Comparison of ENCODE assay signal across 8 cellular contexts in the genomic region with DNA sequence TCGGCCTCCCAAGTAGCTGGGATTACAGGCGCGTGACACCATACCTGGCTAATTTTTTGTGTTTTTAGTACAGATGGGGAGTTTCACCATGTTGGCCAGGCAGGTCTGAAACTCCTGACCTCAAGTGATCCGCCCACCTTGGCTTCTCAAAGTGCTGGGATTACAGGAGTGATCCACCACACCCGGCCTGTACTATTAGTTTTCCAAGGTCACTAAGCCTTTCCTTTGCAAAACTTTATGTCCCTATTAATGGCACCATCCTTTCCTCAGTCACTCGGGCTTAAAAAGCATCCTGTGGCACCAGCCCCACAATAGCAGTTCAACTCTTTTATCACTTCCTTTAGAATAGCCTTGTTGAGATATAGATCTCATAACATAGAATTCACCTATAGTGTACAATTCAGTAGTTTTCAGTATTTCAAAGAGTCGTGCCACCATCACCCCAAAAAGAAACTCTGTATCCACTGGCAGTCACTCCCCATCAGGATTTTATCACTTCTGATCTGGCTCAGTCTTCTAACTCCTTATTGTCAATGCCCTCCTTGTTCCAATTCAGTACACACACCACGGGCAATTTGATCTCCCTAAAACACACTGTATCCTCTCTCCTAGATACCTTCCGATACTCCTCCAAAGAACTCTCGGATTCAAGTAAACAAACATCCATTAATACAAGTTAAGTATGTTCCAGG. TPM values are rescaled to one million over a fixed set of nuclear protein-coding genes. Genes with fewer than 3 reads are reported as not detected.
A peak's percentile ranks its signal among the peaks of the same experiment; 100 is the strongest.
DNase-seq lines count a peak whose midpoint lies in the region; ATAC-seq, FAIRE-seq and TF ChIP-seq lines count a peak whose summit lies in the region.

No MANE protein-coding gene starts in this region.

- H3K27me3 Mint-ChIP-seq in activated T-cell treated with anti-CD3 and anti-CD28 coated beads, Interleukin-2, amount 50 U/mL, for 4 hours (ENCODE audit: low read depth): no peaks in the 10 kb centered on the region

- ATAC-seq in activated T-cell treated with anti-CD3 and anti-CD28 coated beads, Interleukin-2, amount 50 U/mL, for 4 hours: no peak
- no peak for ATAC-seq in activated naive CD4-positive, alpha-beta T cell treated with anti-CD3 and anti-CD28 coated beads, Interleukin-2, amount 50 U/mL, for 72 hours

- no peaks in the 10 kb centered on the region for H3K9me3 ChIP-seq in tibial artery

- peaks cover 22% of the 10 kb centered on the region for H3K4me1 Mint-ChIP-seq in activated T-cell treated with anti-CD3 and anti-CD28 coated beads, Interleukin-2, amount 50 U/mL, for 4 hours (ENCODE audit: low read depth)

- no peaks in the 10 kb centered on the region for H3K36me3 Mint-ChIP-seq in activated T-cell treated with anti-CD3 and anti-CD28 coated beads, Interleukin-2, amount 50 U/mL, for 4 hours (ENCODE audit: insufficient read depth)
- H3K36me3 Mint-ChIP-seq in activated naive CD4-positive, alpha-beta T cell treated with anti-CD3 and anti-CD28 coated beads, Interleukin-2, amount 50 U/mL, for 72 hours: peaks cover 18 to 22% of the 10 kb centered on the region in 2 donors

- DNase-seq in activated T-cell treated with anti-CD3 and anti-CD28 coated beads, Interleukin-2, amount 50 U/mL, for 4 hours: no peak
- DNase-seq in activated T-cell treated with anti-CD3 and anti-CD28 coated beads, Interleukin-2, amount 50 U/mL, for 48 hours: no peak
- no peak for DNase-seq in activated naive CD4-positive, alpha-beta T cell treated with anti-CD3 and anti-CD28 coated beads, Interleukin-2, amount 50 U/mL, for 72 hours (ENCODE audit: low spot score in 2 of 2)
- no peak for DNase-seq in tibial artery
- DNase-seq in D721Med (ENCODE audit: insufficient read length, low spot score): no peak
- no peak for DNase-seq in hippocampal formation (lab: John Stamatoyannopoulos, UW)
- DNase-seq in UCSD-AML1 (lab: John Stamatoyannopoulos, UW; ENCODE audit: unreplicated experiment): no peak

- no peak for FAIRE-seq in D721Med (lab: Jason Lieb, UNC)

- H3K9me3 Mint-ChIP-seq in activated T-cell treated with anti-CD3 and anti-CD28 coated beads, Interleukin-2, amount 50 U/mL, for 4 hours: no peaks in the 10 kb centered on the region
- no peaks in the 10 kb centered on the region for H3K9me3 Mint-ChIP-seq in activated naive CD4-positive, alpha-beta T cell treated with anti-CD3 and anti-CD28 coated beads, Interleukin-2, amount 50 U/mL, for 72 hours

- H3K27me3 ChIP-seq in layer of hippocampus (ENCODE audit: control insufficient read depth, insufficient read depth, low read length) (no peaks in the 10 kb centered on the region), tibial artery (no peaks in the 10 kb centered on the region)

- peaks cover 0 to 21% (median 10%) of the 10 kb centered on the region in 4 donors for H3K4me1 ChIP-seq in tibial artery

- peak overlapping the region; percentile 91 for H3K27ac ChIP-seq in layer of hippocampus (ENCODE audit: low read depth, low read length)
- peak overlapping the region; percentile 98 to 99 for H3K27ac ChIP-seq in tibial artery

- no peak for TF ChIP-seq CTCF in tibial artery (IDR thresholded peaks at IDR 0.05)
- TF ChIP-seq CTCF in D721Med (IDR thresholded peaks at IDR 0.05; ENCODE audit: insufficient read depth, missing control alignments): no peak

- H3K4me3 Mint-ChIP-seq in activated T-cell treated with anti-CD3 and anti-CD28 coated beads, Interleukin-2, amount 50 U/mL, for 4 hours: peak overlapping the region; percentile 91

- peak overlapping the region; percentile 96 to 97 for H3K27ac Mint-ChIP-seq in activated naive CD4-positive, alpha-beta T cell treated with anti-CD3 and anti-CD28 coated beads, Interleukin-2, amount 50 U/mL, for 72 hours

- H3K36me3 ChIP-seq in tibial artery: no peaks in the 10 kb centered on the region

- intact Hi-C loops in tibial artery (cut with DNase I; ENCODE audit: low total_unique reads): loop anchor here (10.0 kb wide), 1 partner anchor 67 kb away; no protein-coding TSS in a partner anchor

- peak overlapping the region; percentile 83 to 84 for H3K4me3 ChIP-seq in tibial artery

RNA-seq across cellular contexts. Expression of a gene that starts 0.9 kb away (rescaled TPM):
- 10 to 100 TPM; 32.3 to 37.8 (median 35.7) TPM for total RNA-seq in activated T-cell treated with anti-CD3 and anti-CD28 coated beads, Interleukin-2, amount 50 U/mL, for 4 hours
- 10 to 100 TPM; 22.3 to 34.5 TPM for total RNA-seq in activated naive CD4-positive, alpha-beta T cell treated with anti-CD3 and anti-CD28 coated beads, Interleukin-2, amount 50 U/mL, for 72 hours

RNA-seq across cellular contexts. Expression of a gene that starts 9.1 kb away (rescaled TPM):
- 100 to 1,000 TPM in 2 of 3 donors, 10 to 100 TPM in 1; 96.9 to 116 (median 104) TPM for total RNA-seq in activated T-cell treated with anti-CD3 and anti-CD28 coated beads, Interleukin-2, amount 50 U/mL, for 4 hours
- total RNA-seq in activated naive CD4-positive, alpha-beta T cell treated with anti-CD3 and anti-CD28 coated beads, Interleukin-2, amount 50 U/mL, for 72 hours: 100 to 1,000 TPM in 1 of 2 donors, 10 to 100 TPM in 1; 77.5 to 129 TPM
